24 cellular contexts compared by ENCODE assay signal in the genomic region with DNA sequence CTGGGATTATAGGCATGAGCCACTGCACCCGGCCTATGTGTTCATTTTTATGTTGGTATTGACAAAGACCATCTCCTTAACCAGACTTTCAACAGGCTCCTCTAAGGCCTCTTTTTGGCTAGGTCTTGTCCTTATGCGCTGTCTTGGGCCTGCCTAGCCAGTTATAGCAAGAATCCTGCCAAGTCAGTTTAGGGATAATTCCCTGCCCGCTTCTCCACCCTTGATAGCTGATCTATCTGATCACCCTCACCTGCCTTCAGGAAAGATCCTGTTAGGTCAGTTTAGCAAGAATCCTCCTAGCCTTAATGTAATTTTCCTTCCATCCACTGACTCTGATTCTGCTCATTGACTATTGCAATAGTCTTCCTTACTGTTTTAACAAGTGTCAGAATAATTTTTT. TPM values are rescaled to one million over a fixed set of nuclear protein-coding genes. Genes with fewer than 3 reads are reported as not detected.
A peak's percentile ranks its signal among the peaks of the same experiment; 100 is the strongest.
DNase-seq lines count a peak whose midpoint lies in the region; ATAC-seq and TF ChIP-seq lines count a peak whose summit lies in the region.
"Had no signal": no experiment of that assay in that cellular context is flagged by ENCODE, and none has a peak within 500 bp of the region (broad histone marks: within the 10 kb centered on the region; RNA-seq: fewer than 3 reads in every experiment).

No MANE protein-coding gene starts in this region.

- H3K36me3 Mint-ChIP-seq in activated naive CD4-positive, alpha-beta T cell treated with anti-CD3 and anti-CD28 coated beads for 36 hours (ENCODE audit: low read depth), result peaks cover 2% of the 10 kb centered on the region
- H3K36me3 Mint-ChIP-seq in stimulated activated naive B cell treated with anti-CD40 and anti-IgM and Interleukin-4, amounts not matched to agents 10 μg/mL and 1 μg/mL and 100 μg/mL, for 72 hours, result peaks cover 2 to 15% of the 10 kb centered on the region in 2 donors

- H3K27me3 Mint-ChIP-seq in activated naive CD4-positive, alpha-beta T cell treated with anti-CD3 and anti-CD28 coated beads for 36 hours (ENCODE audit: low read depth), result no peaks in the 10 kb centered on the region
- H3K27me3 Mint-ChIP-seq in stimulated activated naive B cell treated with anti-CD40 and anti-IgM and Interleukin-4, amounts not matched to agents 10 μg/mL and 1 μg/mL and 100 μg/mL, for 72 hours, result no peaks in the 10 kb centered on the region
- H3K27me3 Mint-ChIP-seq: activated T-cell treated with anti-CD3 and anti-CD28 coated beads, Interleukin-2, amount 50 U/mL, for 24 hours had no signal

- CTCF ChIA-PET in activated naive CD4-positive, alpha-beta T cell treated with anti-CD3 and anti-CD28 coated beads for 36 hours (lab: Charles Lee), result interaction anchor here (0.6 to 4.2 kb wide), 7 partner anchors 12 to 203 kb away, joined by 3 to 57 read pairs (median 12); a partner anchor contains a TSS

- no peaks in the 10 kb centered on the region for H3K9me3 ChIP-seq in thyroid gland
- H3K9me3 ChIP-seq: BE2C, left ventricle myocardium inferior, transverse colon had no signal

- no peak overlapping the region for H3K4me3 Mint-ChIP-seq in activated naive CD4-positive, alpha-beta T cell treated with anti-CD3 and anti-CD28 coated beads for 36 hours
- H3K4me3 Mint-ChIP-seq in stimulated activated naive B cell treated with anti-CD40 and anti-IgM and Interleukin-4, amounts not matched to agents 10 μg/mL and 1 μg/mL and 100 μg/mL, for 72 hours, result no peak overlapping the region
- H3K4me3 Mint-ChIP-seq: activated T-cell treated with anti-CD3 and anti-CD28 coated beads, Interleukin-2, amount 50 U/mL, for 24 hours had no signal

- peaks cover 72% of the 10 kb centered on the region for H3K4me1 Mint-ChIP-seq in activated naive CD4-positive, alpha-beta T cell treated with anti-CD3 and anti-CD28 coated beads for 36 hours (ENCODE audit: low read depth)
- H3K4me1 Mint-ChIP-seq in stimulated activated naive B cell treated with anti-CD40 and anti-IgM and Interleukin-4, amounts not matched to agents 10 μg/mL and 1 μg/mL and 100 μg/mL, for 72 hours, result peaks cover 41 to 73% of the 10 kb centered on the region in 2 donors

- intact Hi-C loops in activated naive CD4-positive, alpha-beta T cell treated with anti-CD3 and anti-CD28 coated beads for 36 hours (cut with micrococcal nuclease), result loop anchor here (10.0 kb wide), 1 partner anchor 565 kb away; a partner anchor contains a TSS
- intact Hi-C loops in thyroid gland (cut with DNase I), result loop anchor here (10.0 kb wide), 1 partner anchor 45 kb away; a partner anchor contains a TSS

- peaks cover 3 to 4% of the 10 kb centered on the region in 2 donors for H3K36me3 ChIP-seq in thyroid gland

- peaks cover 8 to 17% of the 10 kb centered on the region in 2 donors for H3K4me1 ChIP-seq in thyroid gland
- H3K4me1 ChIP-seq: BE2C had no signal

- H3K4me3 ChIP-seq in thyroid gland (replicated peaks in 1 of 3), result no peak overlapping the region
- H3K4me3 ChIP-seq: left ventricle myocardium inferior, skin epidermis, transverse colon had no signal

- TF ChIP-seq POLR2A in thyroid gland (IDR thresholded peaks at IDR 0.05), result no peak

- TF ChIP-seq CTCF in VCaP (conservative IDR thresholded peaks at IDR 0.05) (no peak), thyroid gland (IDR thresholded peaks at IDR 0.05) (no peak)

- H3K9me3 Mint-ChIP-seq in activated naive CD4-positive, alpha-beta T cell treated with anti-CD3 and anti-CD28 coated beads for 36 hours, result no peaks in the 10 kb centered on the region
- H3K9me3 Mint-ChIP-seq in stimulated activated naive B cell treated with anti-CD40 and anti-IgM and Interleukin-4, amounts not matched to agents 10 μg/mL and 1 μg/mL and 100 μg/mL, for 72 hours, result no peaks in the 10 kb centered on the region
- H3K9me3 Mint-ChIP-seq: activated T-cell treated with anti-CD3 and anti-CD28 coated beads, Interleukin-2, amount 50 U/mL, for 24 hours had no signal

- 92% methylated on average over 3 of the region's 3 CpGs for WGBS in thyroid gland, 2 donors

- DNase-seq in activated naive CD4-positive, alpha-beta T cell treated with anti-CD3 and anti-CD28 coated beads for 36 hours, result no peak
- DNase-seq in activated naive CD4-positive, alpha-beta T cell treated with Interleukin-2 at 50 U/mL for 16 hours, result no peak
- no peak for DNase-seq in stimulated activated naive B cell treated with anti-CD40 and anti-IgM and Interleukin-4, amounts not matched to agents 10 μg/mL and 1 μg/mL and 100 μg/mL, for 72 hours
- DNase-seq in thyroid gland (no peak), SW480 (ENCODE audit: low spot score) (no peak), T1000 (lab: John Stamatoyannopoulos, UW) (no peak)
- DNase-seq: ACHN; activated CD4-positive, alpha-beta T cell treated with anti-CD3 and anti-CD28 coated beads for 1 hour; activated CD8-positive, alpha-beta memory T cell treated with anti-CD3 and anti-CD28 coated beads for 24 hours; activated T-cell treated with anti-CD3 and anti-CD28 coated beads, Interleukin-2, amount 50 U/mL, for 24 hours; BE2C; dermis blood vessel endothelial cell; islet precursor cell; left ventricle myocardium inferior; NCI-H1105; NCI-H1930; SIG-M5; SW 1271; transverse colon had no signal

- H3K27ac Mint-ChIP-seq in activated naive CD4-positive, alpha-beta T cell treated with anti-CD3 and anti-CD28 coated beads for 36 hours, result peak overlapping the region; percentile 66
- H3K27ac Mint-ChIP-seq in stimulated activated naive B cell treated with anti-CD40 and anti-IgM and Interleukin-4, amounts not matched to agents 10 μg/mL and 1 μg/mL and 100 μg/mL, for 72 hours, result peak overlapping the region; percentile 72

- H3K27ac ChIP-seq in VCaP (peak overlapping the region; percentile 20; the same call in 1 of the 2 replicates), thyroid gland (no peak overlapping the region)
- H3K27ac ChIP-seq: left ventricle myocardium inferior, transverse colon had no signal

- peak; percentile 76 for ATAC-seq in esophagus mucosa
- no peak for ATAC-seq in stimulated activated naive B cell treated with anti-CD40 and anti-IgM and Interleukin-4, amounts not matched to agents 10 μg/mL and 1 μg/mL and 100 μg/mL, for 72 hours (replicated peaks)
- ATAC-seq: HCT116 had no signal

- H3K27me3 ChIP-seq in thyroid gland, result no peaks in the 10 kb centered on the region
- H3K27me3 ChIP-seq: BE2C, transverse colon had no signal

RNA-seq across cellular contexts. Expression of a gene that starts 2.4 kb away (rescaled TPM):
- 10 to 100 TPM; 45.7 to 49.0 TPM for total RNA-seq in activated naive CD4-positive, alpha-beta T cell treated with anti-CD3 and anti-CD28 coated beads for 36 hours
- total RNA-seq in esophagus mucosa (17.7 TPM), thyroid gland (10 to 100 TPM; 24.1 to 34.0 (median 29.2) TPM)

RNA-seq across cellular contexts. Expression of a gene that starts 13.5 kb away (rescaled TPM):
- 10 to 100 TPM; 24.9 to 26.0 TPM for total RNA-seq in activated naive CD4-positive, alpha-beta T cell treated with anti-CD3 and anti-CD28 coated beads for 36 hours
- total RNA-seq in esophagus mucosa, result 10.4 TPM
- total RNA-seq in thyroid gland, result 10 to 100 TPM; 12.6 to 30.0 (median 21.8) TPM

RNA-seq across cellular contexts. Expression of a gene that starts 19.2 kb away (rescaled TPM):
- 10 to 100 TPM in 1 of 2 experiments, 1 to 10 TPM in 1; 6.5 to 10.6 TPM for total RNA-seq in activated naive CD4-positive, alpha-beta T cell treated with anti-CD3 and anti-CD28 coated beads for 36 hours
- total RNA-seq in esophagus mucosa (1.3 TPM), thyroid gland (10 to 100 TPM in 1 of 4 donors, 1 to 10 TPM in 3; 4.6 to 24.4 (median 9.4) TPM)
- total RNA-seq: HT-29 had no signal

RNA-seq across cellular contexts. Expression of a gene that starts 20.4 kb away (rescaled TPM):
- 10 to 100 TPM; 35.7 to 36.1 TPM for total RNA-seq in activated naive CD4-positive, alpha-beta T cell treated with anti-CD3 and anti-CD28 coated beads for 36 hours
- total RNA-seq in esophagus mucosa (15.6 TPM), thyroid gland (10 to 100 TPM; 21.2 to 27.6 (median 23.0) TPM)

RNA-seq across cellular contexts. Expression of a gene that starts 22.5 kb away (rescaled TPM):
- 100 to 1,000 TPM; 126 to 130 TPM for total RNA-seq in activated naive CD4-positive, alpha-beta T cell treated with anti-CD3 and anti-CD28 coated beads for 36 hours
- total RNA-seq in esophagus mucosa (56.4 TPM), thyroid gland (100 to 1,000 TPM in 2 of 4 donors, 10 to 100 TPM in 2; 75.4 to 122 (median 99.9) TPM)
